ENCODE assay signal across 1 cellular context in genomic region chr22:30240541-30241417, GRCh38.
A peak's percentile ranks its signal among the peaks of the same experiment; 100 is the strongest.
TF ChIP-seq lines count a peak whose summit lies in the region.

No MANE protein-coding gene starts in this region.

TF ChIP-seq in IMR-90, 13 proteins besides CTCF, POLR2A, EP300 and RAD21:
- TF ChIP-seq BHLHE40 (IDR thresholded peaks at IDR 0.05; ENCODE audit: low read depth, low read length) = no peak
- TF ChIP-seq, protein P1, sequence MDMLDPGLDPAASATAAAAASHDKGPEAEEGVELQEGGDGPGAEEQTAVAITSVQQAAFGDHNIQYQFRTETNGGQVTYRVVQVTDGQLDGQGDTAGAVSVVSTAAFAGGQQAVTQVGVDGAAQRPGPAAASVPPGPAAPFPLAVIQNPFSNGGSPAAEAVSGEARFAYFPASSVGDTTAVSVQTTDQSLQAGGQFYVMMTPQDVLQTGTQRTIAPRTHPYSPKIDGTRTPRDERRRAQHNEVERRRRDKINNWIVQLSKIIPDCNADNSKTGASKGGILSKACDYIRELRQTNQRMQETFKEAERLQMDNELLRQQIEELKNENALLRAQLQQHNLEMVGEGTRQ (IDR thresholded peaks at IDR 0.05; ENCODE audit: low read depth, low read length) = peak; percentile 24
